ENCODE assay signal across 13 cellular contexts in genomic region chr11:120217941-120218694, GRCh38. TPM values are rescaled to one million over a fixed set of nuclear protein-coding genes. Genes with fewer than 3 reads are reported as not detected.
A peak's percentile ranks its signal among the peaks of the same experiment; 100 is the strongest.
DNase-seq lines count a peak whose midpoint lies in the region; ATAC-seq, FAIRE-seq and TF ChIP-seq lines count a peak whose summit lies in the region.
"Had no signal": no experiment of that assay in that cellular context is flagged by ENCODE, and none has a peak within 500 bp of the region (broad histone marks: within the 10 kb centered on the region; RNA-seq: fewer than 3 reads in every experiment).

No MANE protein-coding gene starts in this region.

- H3K9me2 ChIP-seq in PC-3 (replicated peaks; ENCODE audit: low read length) = no peaks in the 10 kb centered on the region

- no peak for DNase-seq in adipocyte (ENCODE audit: low read depth)
- DNase-seq in heart right ventricle = no peak
- peak; percentile 41 for DNase-seq in neural crest cell (ENCODE audit: low read depth, low spot score)
- no peak for DNase-seq in tibial artery
- no peak for DNase-seq in left colon
- DNase-seq in PC-3 = no peak
- DNase-seq in GM12892 (ENCODE audit: insufficient read length) = no peak
- DNase-seq: activated T-cell treated with anti-CD3 and anti-CD28 coated beads for 4 hours, Caco-2, NCI-H510A, SHP77 had no signal

- CTCF ChIA-PET in PC-3 (lab: Charles Lee) = no interaction called here

- TF ChIP-seq CTCF in heart right ventricle (IDR thresholded peaks at IDR 0.05) = no peak
- TF ChIP-seq CTCF in neural crest cell (conservative IDR thresholded peaks at IDR 0.05) = no peak
- TF ChIP-seq CTCF in tibial artery (IDR thresholded peaks at IDR 0.05) = no peak
- TF ChIP-seq CTCF in PC-3 (conservative IDR thresholded peaks at IDR 0.05; ENCODE audit: low read depth, low read length) = no peak

- peaks cover 56% of the 10 kb centered on the region for H3K4me1 Mint-ChIP-seq in neural crest cell

- ATAC-seq in heart right ventricle (peak; percentile 3 to 48 (median 24)), left colon (no peak), PC-3 (no peak), HG02870 (IDR thresholded peaks at IDR 0.05; ENCODE audit: unreplicated experiment) (no peak)

- H3K36me3 ChIP-seq in adipocyte (ENCODE audit: control insufficient read depth, insufficient read depth, low read length, severe bottlenecking) (peaks cover 13% of the 10 kb centered on the region), heart right ventricle (peaks cover 0 to 14% (median 0%) of the 10 kb centered on the region in 9 donors), tibial artery (no peaks in the 10 kb centered on the region), PC-3 (ENCODE audit: low read depth, low read length) (peaks cover 10% of the 10 kb centered on the region)

- peak overlapping the region; percentile 96 for H3K27ac Mint-ChIP-seq in neural crest cell (ENCODE audit: unreplicated experiment)

- POLR2A ChIA-PET in PC-3 (lab: Charles Lee; ENCODE audit: unreplicated experiment) = no interaction called here

- intact Hi-C loops in heart right ventricle (cut with DNase I) (loop anchor here in 2 of 10 donors (5.0 kb wide), 1 partner anchor 36 kb away; no protein-coding TSS in a partner anchor), tibial artery (cut with DNase I; ENCODE audit: low total_unique reads) (no loop called here), left colon (cut with DNase I, micrococcal nuclease) (no loop called here), PC-3 (cut with micrococcal nuclease) (no loop called here)

- H3F3A ChIP-seq in PC-3 (ENCODE audit: low read length, unreplicated experiment) = no peaks in the 10 kb centered on the region

- H4K20me1 ChIP-seq in PC-3 (ENCODE audit: low read length) = peaks cover 16% of the 10 kb centered on the region; the same call in 1 of the 2 replicates

- H3K27me3 Mint-ChIP-seq in neural crest cell (ENCODE audit: low read depth) = no peaks in the 10 kb centered on the region

- H3K79me2 ChIP-seq in PC-3 (ENCODE audit: low read length) = peaks cover 29% of the 10 kb centered on the region

- H3K4me3 Mint-ChIP-seq in neural crest cell = peak overlapping the region; percentile 13

- H3K27me3 ChIP-seq in adipocyte (replicated peaks; ENCODE audit: control insufficient read depth, insufficient read depth, low read length) (no peaks in the 10 kb centered on the region), heart right ventricle (no peaks in the 10 kb centered on the region), tibial artery (no peaks in the 10 kb centered on the region), PC-3 (ENCODE audit: low read length) (no peaks in the 10 kb centered on the region)

- H3K4me1 ChIP-seq in adipocyte (ENCODE audit: control insufficient read depth, insufficient read depth, low read length) (peaks cover 90% of the 10 kb centered on the region), heart right ventricle (peaks cover 2 to 95% (median 76%) of the 10 kb centered on the region in 9 donors), tibial artery (peaks cover 0 to 23% (median 15%) of the 10 kb centered on the region in 4 donors), PC-3 (ENCODE audit: insufficient read depth, low read length) (peaks cover 36% of the 10 kb centered on the region)

- H3K36me3 Mint-ChIP-seq in neural crest cell (ENCODE audit: low read depth) = no peaks in the 10 kb centered on the region

- no peak overlapping the region for H2AFZ ChIP-seq in PC-3 (ENCODE audit: low read length)

- H3K4me2 ChIP-seq in PC-3 (ENCODE audit: low read length) = no peak overlapping the region

- WGBS in heart right ventricle, 2 donors = 60 to 64% methylated on average over 12 of the region's 12 CpGs

- H3K9me3 ChIP-seq in adipocyte (ENCODE audit: control insufficient read depth, low read length) = no peaks in the 10 kb centered on the region
- no peaks in the 10 kb centered on the region for H3K9me3 ChIP-seq in heart right ventricle
- H3K9me3 ChIP-seq in tibial artery = no peaks in the 10 kb centered on the region
- no peaks in the 10 kb centered on the region for H3K9me3 ChIP-seq in PC-3 (ENCODE audit: low read length)
- H3K9me3 ChIP-seq: Caco-2 had no signal

- no peak for FAIRE-seq in GM12892 (lab: Jason Lieb, UNC)

- no TSS peak for BruUV-seq in PC-3 (replicated peaks; lab: Mats Ljungman, UMichigan)

- peak overlapping the region; percentile 3 to 92 (median 51) for H3K27ac ChIP-seq in heart right ventricle
- H3K27ac ChIP-seq in tibial artery = peak overlapping the region; percentile 12 to 18
- no peak overlapping the region for H3K27ac ChIP-seq in PC-3 (ENCODE audit: low read length)

- TF ChIP-seq POLR2A in GM12892 (IDR thresholded peaks at IDR 0.05; ENCODE audit: low read depth, low read length) = no peak

- no peaks in the 10 kb centered on the region for H3K9me3 Mint-ChIP-seq in neural crest cell

- H3K4me3 ChIP-seq in adipocyte (ENCODE audit: low read length) = no peak overlapping the region
- peak overlapping the region in 1 of 10 donors; percentile 2 for H3K4me3 ChIP-seq in heart right ventricle
- H3K4me3 ChIP-seq in tibial artery = no peak overlapping the region
- no peak overlapping the region for H3K4me3 ChIP-seq in PC-3 (ENCODE audit: low read length)

- H3K9ac ChIP-seq in adipocyte (ENCODE audit: low read length) (peak overlapping the region; percentile 39), PC-3 (ENCODE audit: low read length) (no peak overlapping the region)

RNA-seq across cellular contexts. Expression of gene OAF, which starts 7.3 kb away (rescaled TPM):
- 10 to 100 TPM in 7 of 10 donors, 1 to 10 TPM in 3; 8.4 to 41.6 (median 13.8) TPM for total RNA-seq in heart right ventricle
- polyA plus RNA-seq in heart right ventricle = 10 to 100 TPM; 20.2 to 40.5 TPM
- total RNA-seq in neural crest cell = 40.2 and 41.3 TPM in 2 replicates
- total RNA-seq in left colon = 100 to 1,000 TPM; 180 to 189 TPM
- 97.1 and 126 TPM in 2 replicates for total RNA-seq in PC-3 (2014; rRNA removed)
- polyA plus RNA-seq in GM12892 (2012; ENCODE audit: missing spikeins) = 0.61 TPM

RNA-seq across cellular contexts. Expression of gene POU2F3, which starts 21.8 kb away (rescaled TPM):
- under 1 TPM in 1 of 10 donors, not detected in 9; 0.15 TPM for total RNA-seq in heart right ventricle
- polyA plus RNA-seq in heart right ventricle = under 1 TPM in 1 of 2 donors, not detected in 1; 0.03 TPM
- not detected in 2 replicates for total RNA-seq in neural crest cell
- total RNA-seq in left colon = 1 to 10 TPM; 1.9 to 2.0 TPM
- 0.62 and 0.81 TPM in 2 replicates for total RNA-seq in PC-3 (2014; rRNA removed)
- polyA plus RNA-seq in GM12892 (2012; ENCODE audit: missing spikeins) = 0.68 TPM
- total RNA-seq: Caco-2, subcutaneous adipose tissue had no signal

Comparison
In these comparisons a context has a peak if more than half of its experiments do, and no peak if none do; other contexts are left out.
1. ATAC-seq: peak in heart right ventricle (8 of 8); none in left colon (single experiment), PC-3 (single experiment) and HG02870 (single experiment).